ENCODE assay signal across 19 cellular contexts in the genomic region with DNA sequence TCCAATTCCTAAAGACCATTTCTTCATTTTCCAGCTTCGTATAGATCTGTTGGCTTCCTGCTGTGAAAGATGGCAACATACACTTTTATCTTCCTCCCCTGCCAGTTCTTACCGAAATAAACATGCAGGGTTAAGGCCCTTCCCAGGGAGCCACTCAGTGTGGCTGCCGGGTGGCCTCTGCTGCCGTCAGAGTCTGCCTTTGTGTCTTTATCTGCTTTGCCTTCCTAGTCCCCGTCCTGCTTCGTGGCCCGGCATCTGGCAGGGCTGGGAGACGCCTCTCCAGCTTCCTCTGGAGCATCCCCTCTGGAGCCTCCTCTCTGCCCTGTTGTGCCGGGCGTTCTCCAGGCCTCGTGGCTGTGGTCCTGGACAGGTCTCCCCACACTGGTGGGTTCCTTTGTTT.
"Had no signal": no experiment of that assay in that cellular context is flagged by ENCODE, and none has a peak within 500 bp of the region (broad histone marks: within the 10 kb centered on the region; RNA-seq: fewer than 3 reads in every experiment).

No MANE protein-coding gene starts in this region.

- H3K4me3 Mint-ChIP-seq: activated CD4-positive, alpha-beta memory T cell treated with anti-CD3 and anti-CD28 coated beads, Interleukin-2, amount 10 ng/mL, durations not matched to agents 7 days and 5 days; activated CD8-positive, alpha-beta memory T cell treated with anti-CD3 and anti-CD28 coated beads, Interleukin-2, amount 10 ng/mL, durations not matched to agents 7 days and 5 days; activated naive CD8-positive, alpha-beta T cell treated with anti-CD3 and anti-CD28 coated beads, Interleukin-2, amount 10 ng/mL, durations not matched to agents 7 days and 5 days; brain; central memory CD8-positive, alpha-beta T cell; naive B cell had no signal

- H3K4me3 ChIP-seq: coronary artery, gastrocnemius medialis, mucosa of descending colon, thoracic aorta, upper lobe of right lung had no signal

- H3K4me1 Mint-ChIP-seq: brain, naive B cell had no signal

- H3K27me3 Mint-ChIP-seq: activated CD4-positive, alpha-beta memory T cell treated with anti-CD3 and anti-CD28 coated beads, Interleukin-2, amount 10 ng/mL, durations not matched to agents 7 days and 5 days; activated CD8-positive, alpha-beta memory T cell treated with anti-CD3 and anti-CD28 coated beads, Interleukin-2, amount 10 ng/mL, durations not matched to agents 7 days and 5 days; activated naive CD8-positive, alpha-beta T cell treated with anti-CD3 and anti-CD28 coated beads, Interleukin-2, amount 10 ng/mL, durations not matched to agents 7 days and 5 days; brain; central memory CD8-positive, alpha-beta T cell; naive B cell had no signal

- H3K27me3 ChIP-seq: gastrocnemius medialis, upper lobe of right lung had no signal

- ATAC-seq: activated CD8-positive, alpha-beta memory T cell treated with anti-CD3 and anti-CD28 coated beads, Interleukin-2, amount 10 ng/mL, durations not matched to agents 7 days and 5 days; gastrocnemius medialis; mucosa of descending colon; upper lobe of right lung had no signal

- FAIRE-seq: keratinocyte had no signal

- H3K9me3 Mint-ChIP-seq: activated CD4-positive, alpha-beta memory T cell treated with anti-CD3 and anti-CD28 coated beads, Interleukin-2, amount 10 ng/mL, durations not matched to agents 7 days and 5 days; activated naive CD8-positive, alpha-beta T cell treated with anti-CD3 and anti-CD28 coated beads, Interleukin-2, amount 10 ng/mL, durations not matched to agents 7 days and 5 days; brain; central memory CD8-positive, alpha-beta T cell; naive B cell had no signal

- H3K9me3 ChIP-seq: gastrocnemius medialis, mucosa of descending colon, thoracic aorta, upper lobe of right lung had no signal

- H3K36me3 Mint-ChIP-seq: activated CD8-positive, alpha-beta memory T cell treated with anti-CD3 and anti-CD28 coated beads, Interleukin-2, amount 10 ng/mL, durations not matched to agents 7 days and 5 days; activated naive CD8-positive, alpha-beta T cell treated with anti-CD3 and anti-CD28 coated beads, Interleukin-2, amount 10 ng/mL, durations not matched to agents 7 days and 5 days; naive B cell had no signal

- H3K27ac Mint-ChIP-seq: activated CD4-positive, alpha-beta memory T cell treated with anti-CD3 and anti-CD28 coated beads, Interleukin-2, amount 10 ng/mL, durations not matched to agents 7 days and 5 days; activated CD8-positive, alpha-beta memory T cell treated with anti-CD3 and anti-CD28 coated beads, Interleukin-2, amount 10 ng/mL, durations not matched to agents 7 days and 5 days; activated naive CD8-positive, alpha-beta T cell treated with anti-CD3 and anti-CD28 coated beads, Interleukin-2, amount 10 ng/mL, durations not matched to agents 7 days and 5 days; naive B cell had no signal

- H3K4me1 ChIP-seq: gastrocnemius medialis, upper lobe of right lung had no signal

- DNase-seq: activated CD4-positive, alpha-beta memory T cell treated with anti-CD3 and anti-CD28 coated beads, Interleukin-2, amount 10 ng/mL, durations not matched to agents 7 days and 5 days; activated CD4-positive, alpha-beta T cell treated with anti-CD3 and anti-CD28 coated beads for 48 hours; activated CD4-positive, CD25-positive, alpha-beta regulatory T cell; activated CD8-positive, alpha-beta memory T cell treated with anti-CD3 and anti-CD28 coated beads, Interleukin-2, amount 10 ng/mL, durations not matched to agents 7 days and 5 days; activated naive CD4-positive, alpha-beta T cell treated with Interleukin-2 at 50 U/mL for 16 hours; activated naive CD8-positive, alpha-beta T cell treated with anti-CD3 and anti-CD28 coated beads, Interleukin-2, amount 10 ng/mL, durations not matched to agents 7 days and 5 days; amygdala; gastrocnemius medialis; head of caudate nucleus; mucosa of descending colon; naive B cell; stimulated activated CD4-positive, alpha-beta T cell treated with anti-CD3 and anti-CD28 coated beads, Interleukin-15, amount 100 ng/mL, for 24 hours; stimulated activated CD4-positive, alpha-beta T cell treated with anti-CD3 and anti-CD28 coated beads, Interleukin-2, amount 100 ng/mL, for 48 hours; upper lobe of right lung had no signal

- H3K27ac ChIP-seq: coronary artery, gastrocnemius medialis, thoracic aorta, upper lobe of right lung had no signal
